18 cellular contexts compared by ENCODE assay signal in the genomic region with DNA sequence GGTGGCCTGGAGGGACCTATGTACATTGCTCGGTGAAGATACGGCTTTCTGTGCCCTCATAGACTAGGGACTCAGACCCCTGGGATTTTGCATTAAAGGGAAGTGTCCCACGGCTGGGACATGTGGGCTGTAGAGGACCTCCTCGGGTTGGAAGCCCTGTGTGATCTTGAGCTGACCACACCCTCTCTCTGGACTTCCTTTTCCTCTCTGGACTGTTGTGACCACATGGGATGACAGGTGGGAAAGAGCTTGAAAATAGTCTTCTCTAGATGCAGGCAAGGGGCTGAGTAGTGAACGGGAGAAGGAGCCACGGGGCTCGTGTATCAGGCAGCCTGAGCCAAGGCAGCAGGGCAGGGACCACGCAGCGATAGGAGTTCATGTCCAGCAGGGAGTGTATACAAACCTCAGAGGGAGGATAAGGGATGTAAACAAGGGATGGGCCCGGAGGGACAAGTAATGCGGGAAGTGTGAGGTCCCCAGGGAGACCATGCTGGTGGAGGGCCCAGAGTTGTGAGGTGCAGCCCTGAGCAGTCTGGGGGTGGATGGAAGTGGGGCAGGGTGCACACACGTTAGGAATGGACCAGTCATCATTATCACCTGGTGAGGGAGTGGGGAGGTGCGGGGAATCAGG. TPM values are rescaled to one million over a fixed set of nuclear protein-coding genes. Genes with fewer than 3 reads are reported as not detected.
"Had no signal": no experiment of that assay in that cellular context is flagged by ENCODE, and none has a peak within 500 bp of the region (broad histone marks: within the 10 kb centered on the region; RNA-seq: fewer than 3 reads in every experiment).

No MANE protein-coding gene starts in this region.

- H3K36me3 Mint-ChIP-seq: activated naive CD4-positive, alpha-beta T cell treated with anti-CD3 and anti-CD28 coated beads, Interleukin-2, amount 10 ng/mL, durations not matched to agents 7 days and 5 days; memory B cell had no signal

- DNase-seq: activated CD4-positive, alpha-beta T cell treated with anti-CD3 and anti-CD28 coated beads, Interleukin-2, amount 50 U/mL, for 1 hour; activated naive CD4-positive, alpha-beta T cell treated with anti-CD3 and anti-CD28 coated beads, Interleukin-2, amount 10 ng/mL, durations not matched to agents 7 days and 5 days; activated T-cell treated with anti-CD3 and anti-CD28 coated beads for 4 hours; central memory CD4-positive, alpha-beta T cell; cortex of kidney; erythroblast; stimulated activated CD4-positive, alpha-beta T cell treated with anti-CD3 and anti-CD28 coated beads, Interleukin-4, amount 100 ng/mL, for 1 hour; stimulated activated CD8-positive, alpha-beta memory T cell treated with anti-CD3 and anti-CD28 coated beads, Interleukin-4, amount 100 ng/mL, for 48 hours; stomach; T-helper 17 cell had no signal

- H3K27ac Mint-ChIP-seq: activated naive CD4-positive, alpha-beta T cell treated with anti-CD3 and anti-CD28 coated beads, Interleukin-2, amount 10 ng/mL, durations not matched to agents 7 days and 5 days; activated T-helper 17 cell treated with anti-CD3 and anti-CD28 coated beads, Interleukin-2, amount 50 U/mL, for 72 hours; memory B cell; nephron; T-helper 17 cell had no signal

- H3K27ac ChIP-seq: stomach, thoracic aorta had no signal

- H3K4me3 ChIP-seq: stomach, thoracic aorta had no signal

- H3K4me1 Mint-ChIP-seq: activated naive CD4-positive, alpha-beta T cell treated with anti-CD3 and anti-CD28 coated beads, Interleukin-2, amount 10 ng/mL, durations not matched to agents 7 days and 5 days; activated T-helper 17 cell treated with anti-CD3 and anti-CD28 coated beads, Interleukin-2, amount 50 U/mL, for 72 hours had no signal

- H3K36me3 ChIP-seq: stomach, thoracic aorta had no signal

- H3K9me3 ChIP-seq: stomach, thoracic aorta had no signal

- H3K9me3 Mint-ChIP-seq: activated naive CD4-positive, alpha-beta T cell treated with anti-CD3 and anti-CD28 coated beads, Interleukin-2, amount 10 ng/mL, durations not matched to agents 7 days and 5 days; activated T-helper 17 cell treated with anti-CD3 and anti-CD28 coated beads, Interleukin-2, amount 50 U/mL, for 72 hours; memory B cell; nephron had no signal

- H3K27me3 Mint-ChIP-seq: activated T-helper 17 cell treated with anti-CD3 and anti-CD28 coated beads, Interleukin-2, amount 50 U/mL, for 72 hours had no signal

- ATAC-seq: activated T-helper 17 cell treated with anti-CD3 and anti-CD28 coated beads, Interleukin-2, amount 50 U/mL, for 72 hours; left lobe of liver; T-helper 17 cell had no signal

- H3K4me3 Mint-ChIP-seq: activated naive CD4-positive, alpha-beta T cell treated with anti-CD3 and anti-CD28 coated beads, Interleukin-2, amount 10 ng/mL, durations not matched to agents 7 days and 5 days; activated T-helper 17 cell treated with anti-CD3 and anti-CD28 coated beads, Interleukin-2, amount 50 U/mL, for 72 hours; memory B cell; T-helper 17 cell had no signal

RNA-seq across cellular contexts. Expression of gene SLC4A1, which starts 4.5 kb away (rescaled TPM):
- total RNA-seq: activated CD8-positive, alpha-beta memory T cell treated with anti-CD3 and anti-CD28 coated beads for 36 hours; activated T-helper 17 cell treated with anti-CD3 and anti-CD28 coated beads, Interleukin-2, amount 50 U/mL, for 72 hours; osteocyte; pulmonary artery endothelial cell; T-helper 17 cell had no signal
- polyA plus RNA-seq: stomach had no signal

RNA-seq across cellular contexts. Expression of gene RUNDC3A, which starts 36.0 kb away (rescaled TPM):
- total RNA-seq: left lobe of liver had no signal
